8 cellular contexts compared by ENCODE assay signal in the genomic region with DNA sequence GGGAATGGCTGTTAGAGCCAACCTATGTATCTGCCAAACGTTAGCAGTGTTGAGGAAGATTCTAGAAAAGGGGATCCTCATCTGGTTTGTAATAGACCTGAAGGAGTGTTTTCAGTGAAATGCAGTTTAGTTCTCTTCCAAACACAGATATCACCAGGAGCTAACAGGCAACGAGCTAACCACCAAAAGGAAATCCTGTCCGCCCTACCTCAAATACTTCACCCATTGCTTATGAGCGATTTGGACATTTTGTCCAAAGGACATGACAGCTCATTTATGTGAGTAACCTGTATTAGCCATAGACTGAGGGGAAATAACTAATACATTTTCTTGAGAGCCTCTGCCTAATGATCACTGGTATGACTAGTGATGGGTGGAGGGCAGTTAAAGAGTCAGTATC. TPM values are rescaled to one million over a fixed set of nuclear protein-coding genes. Genes with fewer than 3 reads are reported as not detected.
DNase-seq lines count a peak whose midpoint lies in the region; ATAC-seq, FAIRE-seq and TF ChIP-seq lines count a peak whose summit lies in the region.

No MANE protein-coding gene starts in this region.

- ATAC-seq in T-helper 17 cell, result no peak

- peaks cover 0 to 12% (median 0%) of the 10 kb centered on the region in 4 donors for H3K36me3 ChIP-seq in sigmoid colon

- TF ChIP-seq EP300 in sigmoid colon (IDR thresholded peaks at IDR 0.05), result no peak

- peaks cover 13% of the 10 kb centered on the region for H3K27me3 Mint-ChIP-seq in T-helper 17 cell

- no peak for TF ChIP-seq CTCF in fibroblast of pulmonary artery (IDR thresholded peaks at IDR 0.05; ENCODE audit: low read length, missing control alignments)
- no peak for TF ChIP-seq CTCF in sigmoid colon (IDR thresholded peaks at IDR 0.05)

- H3K4me1 ChIP-seq in sigmoid colon, result peaks cover 0 to 24% (median 17%) of the 10 kb centered on the region in 4 donors

- intact Hi-C loops in sigmoid colon (cut with DNase I), result loop anchor here (5.0 kb wide), 1 partner anchor 36 kb away; the partner anchor contains the start of gene CD59

- no peaks in the 10 kb centered on the region for H3K27me3 ChIP-seq in sigmoid colon

- peak overlapping the region; percentile 90 for H3K4me3 Mint-ChIP-seq in T-helper 17 cell

- no peak for TF ChIP-seq POLR2A in sigmoid colon (IDR thresholded peaks at IDR 0.05)

- peak overlapping the region; percentile 45 for H3K27ac Mint-ChIP-seq in T-helper 17 cell

- 7 to 11% methylated on average over 4 of the region's 4 CpGs for WGBS in sigmoid colon, 2 donors

- FAIRE-seq in HTR-8/SVneo (lab: Jason Lieb, UNC), result no peak

- H3K27ac ChIP-seq in sigmoid colon, result peak overlapping the region; percentile 53 to 75 (median 74)

- peaks cover 25% of the 10 kb centered on the region for H3K4me1 Mint-ChIP-seq in T-helper 17 cell

- DNase-seq in NCI-H1105 treated with DMSO at 0.1 percent for 48 hours (lab: John Stamatoyannopoulos, UW) (peak; percentile 49), NCI-H1105 (lab: John Stamatoyannopoulos, UW) (no peak), T-helper 17 cell (no peak), fibroblast of pulmonary artery (ENCODE audit: low read depth) (peak; percentile 73), sigmoid colon (no peak), T1000 (lab: John Stamatoyannopoulos, UW) (no peak), HTR-8/SVneo (ENCODE audit: insufficient read length, low spot score) (no peak), GOT3 (lab: John Stamatoyannopoulos, UW) (no peak)

- peak overlapping the region; percentile 35 for H3K4me3 ChIP-seq in fibroblast of pulmonary artery (replicated peaks; ENCODE audit: low read depth, low read length)
- H3K4me3 ChIP-seq in sigmoid colon, result peak overlapping the region; percentile 47 to 64 (median 60)

- H3K36me3 Mint-ChIP-seq in T-helper 17 cell (ENCODE audit: low read depth), result peaks cover 4% of the 10 kb centered on the region

- no peaks in the 10 kb centered on the region for H3K9me3 ChIP-seq in T-helper 17 cell (ENCODE audit: control insufficient read depth, low read length, poor library complexity, severe bottlenecking)
- no peaks in the 10 kb centered on the region for H3K9me3 ChIP-seq in sigmoid colon

RNA-seq across cellular contexts. Expression of gene C11orf91, which starts 0.7 kb away (rescaled TPM):
- total RNA-seq in T-helper 17 cell, result not detected
- not detected for total RNA-seq in sigmoid colon
- polyA plus RNA-seq in sigmoid colon, result not detected

RNA-seq across cellular contexts. Expression of gene CD59, which starts 34.9 kb away (rescaled TPM):
- total RNA-seq in T-helper 17 cell, result 10 to 100 TPM; 48.7 to 53.6 TPM
- 100 to 1,000 TPM; 160 to 206 (median 183) TPM for total RNA-seq in sigmoid colon
- polyA plus RNA-seq in sigmoid colon, result 100 to 1,000 TPM in 1 of 3 donors, 10 to 100 TPM in 2; 54.1 to 210 (median 80.7) TPM

Comparison
In these comparisons a context has a peak if more than half of its experiments do, and no peak if none do; other contexts are left out.
1. DNase-seq: peak in NCI-H1105 treated with DMSO at 0.1 percent for 48 hours (single experiment) and fibroblast of pulmonary artery (single experiment); none in NCI-H1105 (single experiment), T-helper 17 cell (0 of 3), sigmoid colon (single experiment), T1000 (single experiment), HTR-8/SVneo (single experiment) and GOT3 (single experiment).